In the genomic region with DNA sequence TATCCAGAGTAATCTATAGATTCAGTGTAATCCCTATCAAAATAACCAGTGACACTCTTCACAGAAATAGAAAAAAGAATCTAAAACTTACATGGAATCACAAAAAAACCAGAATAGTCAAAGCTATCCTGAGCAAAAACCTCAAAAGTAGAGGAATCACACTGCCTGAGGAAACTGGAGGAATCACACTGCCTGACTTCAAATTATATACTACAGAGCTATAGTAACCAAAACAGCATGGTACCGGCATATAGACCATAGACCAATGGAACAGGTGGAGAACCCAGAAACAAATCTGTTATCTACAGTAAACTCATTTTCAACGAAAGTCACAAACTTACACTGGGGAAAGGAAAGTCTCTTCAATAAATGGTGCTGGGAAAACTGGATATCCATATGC, we compare ENCODE assay signal across 29 cellular contexts.
"Had no signal": no experiment of that assay in that cellular context is flagged by ENCODE, and none has a peak within 500 bp of the region (broad histone marks: within the 10 kb centered on the region; RNA-seq: fewer than 3 reads in every experiment).

No MANE protein-coding gene starts in this region.

- H3K27ac Mint-ChIP-seq: dendritic cell treated with granulocyte-macrophage colony-stimulating factor and Interleukin-4, amounts not matched to agents 40 ng/mL and 50 ng/mL, for 4 days; effector memory CD8-positive, alpha-beta T cell; endodermal cell had no signal

- H3K27ac ChIP-seq: colonic mucosa, coronary artery, dorsolateral prefrontal cortex, epithelial cell of prostate, esophagus muscularis mucosa, esophagus squamous epithelium, foreskin keratinocyte, gastrocnemius medialis, gastroesophageal sphincter, heart left ventricle, heart right ventricle, hepatocyte had no signal

- DNase-seq: colonic mucosa; cortex of kidney; dermis blood vessel endothelial cell; dorsolateral prefrontal cortex; effector CD4-positive, alpha-beta T cell; effector CD8-positive, alpha-beta T cell; effector memory CD4-positive, alpha-beta T cell; effector memory CD8-positive, alpha-beta T cell; endodermal cell; erythroblast; esophagus squamous epithelium; foreskin fibroblast; foreskin keratinocyte; foreskin melanocyte; gastrocnemius medialis; glutamatergic neuron; head of caudate nucleus; heart left ventricle; heart right ventricle had no signal

- H3K27me3 ChIP-seq: colonic mucosa, dorsolateral prefrontal cortex, esophagus muscularis mucosa, esophagus squamous epithelium, foreskin keratinocyte, gastrocnemius medialis, gastroesophageal sphincter, heart left ventricle, heart right ventricle, hepatocyte had no signal

- ATAC-seq: effector memory CD8-positive, alpha-beta T cell; esophagus mucosa; foreskin keratinocyte; gastrocnemius medialis; gastroesophageal sphincter; heart left ventricle; heart right ventricle had no signal

- H3K27me3 Mint-ChIP-seq: dendritic cell treated with granulocyte-macrophage colony-stimulating factor and Interleukin-4, amounts not matched to agents 40 ng/mL and 50 ng/mL, for 4 days; effector memory CD8-positive, alpha-beta T cell had no signal

- H3K4me3 ChIP-seq: colonic mucosa, coronary artery, dorsolateral prefrontal cortex, esophagus muscularis mucosa, esophagus squamous epithelium, gastrocnemius medialis, gastroesophageal sphincter, heart left ventricle, heart right ventricle, hepatocyte had no signal

- H3K9me3 ChIP-seq: colonic mucosa, esophagus muscularis mucosa, esophagus squamous epithelium, gastrocnemius medialis, gastroesophageal sphincter had no signal

- H3K79me2 ChIP-seq: hepatocyte had no signal

- FAIRE-seq: endometrium, endothelial cell of umbilical vein, frontal cortex had no signal

- H3K4me2 ChIP-seq: hepatocyte had no signal

- H3K36me3 ChIP-seq: colonic mucosa, esophagus muscularis mucosa, esophagus squamous epithelium, gastrocnemius medialis, heart left ventricle, heart right ventricle had no signal

- H3K9me3 Mint-ChIP-seq: effector memory CD8-positive, alpha-beta T cell had no signal

- H2AFZ ChIP-seq: hepatocyte had no signal

- H3K4me3 Mint-ChIP-seq: dendritic cell treated with granulocyte-macrophage colony-stimulating factor and Interleukin-4, amounts not matched to agents 40 ng/mL and 50 ng/mL, for 4 days; effector memory CD8-positive, alpha-beta T cell; endodermal cell had no signal

- H3K4me1 Mint-ChIP-seq: endodermal cell had no signal

- H3K4me1 ChIP-seq: colonic mucosa, esophagus muscularis mucosa, esophagus squamous epithelium, gastrocnemius medialis, gastroesophageal sphincter, heart left ventricle had no signal
